Comparison of ENCODE assay signal across 1 cellular context in genomic region chr4:128393111-128393704, GRCh38.
TF ChIP-seq lines count a peak whose summit lies in the region.

No MANE protein-coding gene starts in this region.

TF ChIP-seq in K562, 482 proteins besides CTCF, POLR2A, EP300 and RAD21 (continued from another document):
- TF ChIP-seq, protein P1, sequence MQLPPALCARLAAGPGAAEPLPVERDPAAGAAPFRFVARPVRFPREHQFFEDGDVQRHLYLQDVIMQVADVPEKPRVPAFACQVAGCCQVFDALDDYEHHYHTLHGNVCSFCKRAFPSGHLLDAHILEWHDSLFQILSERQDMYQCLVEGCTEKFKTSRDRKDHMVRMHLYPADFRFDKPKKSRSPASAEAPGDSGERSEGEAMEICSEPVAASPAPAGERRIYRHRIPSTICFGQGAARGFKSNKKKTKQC (CRISPR knock-in tag; IDR thresholded peaks at IDR 0.05), result no peak
- no peak for TF ChIP-seq STAT6 (CRISPR knock-in tag; IDR thresholded peaks at IDR 0.05)
- TF ChIP-seq NFE2 (IDR thresholded peaks at IDR 0.05; ENCODE audit: low read depth), result peak; percentile 52; the same call in 1 of the 2 replicates
- TF ChIP-seq C11orf30 (IDR thresholded peaks at IDR 0.05; ENCODE audit: low read depth), result peak; percentile 66; the same call in 1 of the 2 replicates
- no peak for TF ChIP-seq RBM17 (IDR thresholded peaks at IDR 0.05; ENCODE audit: borderline replicate concordance, low read depth, low read length)
- peak; percentile 82 for TF ChIP-seq ATF3 (IDR thresholded peaks at IDR 0.05)
- TF ChIP-seq ATF3 (CRISPR knock-in tag; conservative IDR thresholded peaks at IDR 0.05), result no peak
- TF ChIP-seq JUN (IDR thresholded peaks at IDR 0.05; ENCODE audit: borderline replicate concordance, low read depth, low read length), result peak; percentile 51; the same call in 1 of the 2 replicates
- TF ChIP-seq JUN (CRISPR knock-in tag; IDR thresholded peaks at IDR 0.05; ENCODE audit: borderline replicate concordance), result no peak
- TF ChIP-seq, protein P2, sequence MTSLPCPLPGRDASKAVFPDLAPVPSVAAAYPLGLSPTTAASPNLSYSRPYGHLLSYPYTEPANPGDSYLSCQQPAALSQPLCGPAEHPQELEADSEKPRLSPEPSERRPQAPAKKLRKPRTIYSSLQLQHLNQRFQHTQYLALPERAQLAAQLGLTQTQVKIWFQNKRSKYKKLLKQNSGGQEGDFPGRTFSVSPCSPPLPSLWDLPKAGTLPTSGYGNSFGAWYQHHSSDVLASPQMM (CRISPR knock-in tag; IDR thresholded peaks at IDR 0.05), result no peak
- TF ChIP-seq MAFF (IDR thresholded peaks at IDR 0.05; ENCODE audit: low read length), result peak; percentile 18; the same call in 1 of the 2 replicates
- no peak for TF ChIP-seq ZFP1 (CRISPR knock-in tag; IDR thresholded peaks at IDR 0.05)
- no peak for TF ChIP-seq ZNF3 (CRISPR knock-in tag; IDR thresholded peaks at IDR 0.05)
- no peak for TF ChIP-seq ELF1 (tag; IDR thresholded peaks at IDR 0.05)
- no peak for TF ChIP-seq ZNF431 (CRISPR knock-in tag; IDR thresholded peaks at IDR 0.05)
- TF ChIP-seq ARID3A (IDR thresholded peaks at IDR 0.05; ENCODE audit: borderline replicate concordance, low read depth, low read length), result peak; percentile 81; the same call in 1 of the 2 replicates
- TF ChIP-seq ATF7 (IDR thresholded peaks at IDR 0.05), result 0 out of 2 replicates have a peak, but pooled peaks have one; percentile 10
- no peak for TF ChIP-seq ZNF146 (CRISPR knock-in tag; IDR thresholded peaks at IDR 0.05; ENCODE audit: unreplicated experiment)
- TF ChIP-seq ATF1 (CRISPR knock-in tag; IDR thresholded peaks at IDR 0.05), result no peak
- TF ChIP-seq ATF1 (tag; IDR thresholded peaks at IDR 0.05), result 0 out of 2 replicates have a peak, but pooled peaks have one; percentile 19
- peak in 1 of 2 experiments; percentile 27; a peak in 1 of 4 replicates for TF ChIP-seq TBL1XR1 (IDR thresholded peaks at IDR 0.05; ENCODE audit: low read length in 2 of 2)
- no peak for TF ChIP-seq ELF4 (CRISPR knock-in tag; IDR thresholded peaks at IDR 0.05)
- TF ChIP-seq JUND (IDR thresholded peaks at IDR 0.05; ENCODE audit: borderline replicate concordance, low read depth, low read length), result peak; percentile 82
- peak; percentile 90; the same call in 2 of the 3 replicates for TF ChIP-seq JUND (tag; IDR thresholded peaks at IDR 0.05; ENCODE audit: borderline replicate concordance, low read depth, low read length)
- no peak for TF ChIP-seq PBX2 (CRISPR knock-in tag; IDR thresholded peaks at IDR 0.05; ENCODE audit: low read depth)
- peak; percentile 93 for TF ChIP-seq PBX2 (tag; conservative IDR thresholded peaks at IDR 0.05; ENCODE audit: low read depth)
- 0 out of 2 replicates have a peak, but pooled peaks have one; percentile 48 for TF ChIP-seq MEF2D (tag; conservative IDR thresholded peaks at IDR 0.05; ENCODE audit: low read depth)
- TF ChIP-seq, protein P3, sequence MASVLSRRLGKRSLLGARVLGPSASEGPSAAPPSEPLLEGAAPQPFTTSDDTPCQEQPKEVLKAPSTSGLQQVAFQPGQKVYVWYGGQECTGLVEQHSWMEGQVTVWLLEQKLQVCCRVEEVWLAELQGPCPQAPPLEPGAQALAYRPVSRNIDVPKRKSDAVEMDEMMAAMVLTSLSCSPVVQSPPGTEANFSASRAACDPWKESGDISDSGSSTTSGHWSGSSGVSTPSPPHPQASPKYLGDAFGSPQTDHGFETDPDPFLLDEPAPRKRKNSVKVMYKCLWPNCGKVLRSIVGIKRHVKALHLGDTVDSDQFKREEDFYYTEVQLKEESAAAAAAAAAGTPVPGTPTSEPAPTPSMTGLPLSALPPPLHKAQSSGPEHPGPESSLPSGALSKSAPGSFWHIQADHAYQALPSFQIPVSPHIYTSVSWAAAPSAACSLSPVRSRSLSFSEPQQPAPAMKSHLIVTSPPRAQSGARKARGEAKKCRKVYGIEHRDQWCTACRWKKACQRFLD (CRISPR knock-in tag; IDR thresholded peaks at IDR 0.05), result peak; percentile 58; the same call in 1 of the 2 replicates
- TF ChIP-seq PKNOX1 (IDR thresholded peaks at IDR 0.05), result peak; percentile 77
- no peak for TF ChIP-seq ZNF143 (CRISPR knock-in tag; IDR thresholded peaks at IDR 0.05)
- TF ChIP-seq, protein P4, sequence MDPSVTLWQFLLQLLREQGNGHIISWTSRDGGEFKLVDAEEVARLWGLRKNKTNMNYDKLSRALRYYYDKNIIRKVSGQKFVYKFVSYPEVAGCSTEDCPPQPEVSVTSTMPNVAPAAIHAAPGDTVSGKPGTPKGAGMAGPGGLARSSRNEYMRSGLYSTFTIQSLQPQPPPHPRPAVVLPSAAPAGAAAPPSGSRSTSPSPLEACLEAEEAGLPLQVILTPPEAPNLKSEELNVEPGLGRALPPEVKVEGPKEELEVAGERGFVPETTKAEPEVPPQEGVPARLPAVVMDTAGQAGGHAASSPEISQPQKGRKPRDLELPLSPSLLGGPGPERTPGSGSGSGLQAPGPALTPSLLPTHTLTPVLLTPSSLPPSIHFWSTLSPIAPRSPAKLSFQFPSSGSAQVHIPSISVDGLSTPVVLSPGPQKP (CRISPR knock-in tag; IDR thresholded peaks at IDR 0.05), result no peak
- no peak for TF ChIP-seq SAFB (IDR thresholded peaks at IDR 0.05; ENCODE audit: borderline replicate concordance, low read depth, low read length)
- peak; percentile 54 for TF ChIP-seq ZNF316 (IDR thresholded peaks at IDR 0.05)
- no peak for TF ChIP-seq CREB1 (IDR thresholded peaks at IDR 0.05)
- TF ChIP-seq CREB1 (CRISPR knock-in tag; IDR thresholded peaks at IDR 0.05), result no peak
- TF ChIP-seq RERE (CRISPR knock-in tag; IDR thresholded peaks at IDR 0.05; ENCODE audit: borderline replicate concordance), result no peak
- TF ChIP-seq MTA3 (IDR thresholded peaks at IDR 0.05; ENCODE audit: borderline replicate concordance), result peak; percentile 45; the same call in 1 of the 2 replicates
- TF ChIP-seq HMG20A (CRISPR knock-in tag; conservative IDR thresholded peaks at IDR 0.05), result no peak
- no peak for TF ChIP-seq PHTF2 (CRISPR knock-in tag; IDR thresholded peaks at IDR 0.05)
- no peak for TF ChIP-seq KAT7 (CRISPR knock-in tag; IDR thresholded peaks at IDR 0.05; ENCODE audit: borderline replicate concordance)
- TF ChIP-seq ARID1B (IDR thresholded peaks at IDR 0.05), result peak; percentile 62
- peak; percentile 64 for TF ChIP-seq HMBOX1 (IDR thresholded peaks at IDR 0.05)
- TF ChIP-seq CEBPB (tag; IDR thresholded peaks at IDR 0.05), result peak; percentile 46; the same call in 1 of the 2 replicates
- peak; percentile 57; the same call in 1 of the 2 replicates for TF ChIP-seq SMARCA4 (IDR thresholded peaks at IDR 0.05)
- 0 out of 2 replicates have a peak, but pooled peaks have one; percentile 23 for TF ChIP-seq CTBP1 (IDR thresholded peaks at IDR 0.05; ENCODE audit: borderline replicate concordance)
